ENCODE assay signal across 9 cellular contexts in the genomic region with DNA sequence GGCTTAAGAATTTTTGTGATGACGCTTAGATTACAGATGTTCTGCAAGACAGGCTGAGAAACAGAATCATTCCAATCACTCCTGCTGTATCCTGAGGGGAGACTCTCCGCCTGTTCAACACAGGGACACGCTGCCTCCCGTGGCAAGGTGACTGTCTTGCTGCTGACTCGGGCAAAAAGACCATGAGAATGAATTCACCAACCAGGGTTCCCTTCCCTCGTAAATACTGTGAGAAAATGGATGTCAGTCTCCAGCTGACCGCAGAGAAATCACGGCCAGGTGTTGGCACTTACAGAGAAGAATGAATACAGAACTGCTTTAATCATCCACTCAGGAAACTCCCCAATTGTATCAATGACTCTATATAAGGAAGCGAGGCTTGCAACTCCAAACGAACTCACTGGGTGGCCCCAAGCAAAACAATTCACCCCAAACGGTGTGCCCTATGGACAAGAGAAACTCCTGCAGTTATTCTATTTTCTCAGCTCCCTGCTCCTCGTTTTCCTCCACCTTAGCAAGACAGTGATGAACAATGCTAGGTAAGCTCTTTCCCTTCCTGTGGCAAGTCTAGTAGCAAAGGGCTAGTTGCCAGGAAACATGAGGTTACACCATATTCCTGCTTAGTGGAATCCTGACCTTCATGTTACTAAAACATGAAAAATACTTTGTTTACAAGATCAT. TPM values are rescaled to one million over a fixed set of nuclear protein-coding genes. Genes with fewer than 3 reads are reported as not detected.
DNase-seq lines count a peak whose midpoint lies in the region; ATAC-seq and TF ChIP-seq lines count a peak whose summit lies in the region.
"Had no signal": no experiment of that assay in that cellular context is flagged by ENCODE, and none has a peak within 500 bp of the region (broad histone marks: within the 10 kb centered on the region; RNA-seq: fewer than 3 reads in every experiment).

No MANE protein-coding gene starts in this region.

- DNase-seq in SHP77 (lab: John Stamatoyannopoulos, UW) (peak; percentile 69 to 70), SHP77 treated with DMSO at 0.1 percent for 48 hours (lab: John Stamatoyannopoulos, UW) (no peak), prostate gland (ENCODE audit: low spot score) (no peak)
- no peak for DNase-seq in stimulated activated effector memory CD8-positive, alpha-beta T cell treated with anti-CD3 and anti-CD28 coated beads, Interleukin-12 subunit alpha, Interleukin-12 subunit beta, amount 100 ng/mL, for 72 hours (ENCODE audit: low spot score in 2 of 2)
- no peak for DNase-seq in effector CD4-positive, alpha-beta T cell

- H4K20me1 ChIP-seq in OCI-LY3 (ENCODE audit: insufficient read depth, low read length): no peaks in the 10 kb centered on the region

- no peak overlapping the region for H2AFZ ChIP-seq in OCI-LY3 (ENCODE audit: low read depth, low read length)

- H3K27ac ChIP-seq in OCI-LY3 (ENCODE audit: low read length) (peak overlapping the region; percentile 56), gastroesophageal sphincter (peak overlapping the region in 3 of 4 donors; percentile 55 to 62 (median 59)), prostate gland (no peak overlapping the region)

- peak overlapping the region; percentile 85 for H3K4me2 ChIP-seq in OCI-LY3 (ENCODE audit: low read length)

- H3K36me3 ChIP-seq in OCI-LY3 (replicated peaks; ENCODE audit: low read depth, low read length) (peaks cover 3% of the 10 kb centered on the region), gastroesophageal sphincter (no peaks in the 10 kb centered on the region), prostate gland (no peaks in the 10 kb centered on the region)

- TF ChIP-seq CTCF in OCI-LY3 (IDR thresholded peaks at IDR 0.05; ENCODE audit: low read depth, low read length) (0 out of 2 replicates have a peak, but pooled peaks have one; percentile 2), gastroesophageal sphincter (IDR thresholded peaks at IDR 0.05) (no peak), prostate gland (IDR thresholded peaks at IDR 0.05) (no peak)

- H3K79me2 ChIP-seq in OCI-LY3 (ENCODE audit: low read length): peaks cover 67% of the 10 kb centered on the region

- H3K9me3 ChIP-seq in OCI-LY3 (ENCODE audit: insufficient read depth, low read length): no peaks in the 10 kb centered on the region
- H3K9me3 ChIP-seq in gastroesophageal sphincter: no peaks in the 10 kb centered on the region
- H3K9me3 ChIP-seq in prostate gland: no peaks in the 10 kb centered on the region

- ATAC-seq in HG03097 (IDR thresholded peaks at IDR 0.05; ENCODE audit: low FRiP score, unreplicated experiment) (peak; percentile 49), gastroesophageal sphincter (no peak)
- ATAC-seq in stimulated activated effector memory CD8-positive, alpha-beta T cell treated with anti-CD3 and anti-CD28 coated beads, Interleukin-12 subunit alpha, Interleukin-12 subunit beta, amount 100 ng/mL, for 72 hours: peak; percentile 60

- peaks cover 53% of the 10 kb centered on the region for H3K4me1 Mint-ChIP-seq in stimulated activated effector memory CD8-positive, alpha-beta T cell treated with anti-CD3 and anti-CD28 coated beads, Interleukin-12 subunit alpha, Interleukin-12 subunit beta, amount 100 ng/mL, for 72 hours

- H3K36me3 Mint-ChIP-seq in stimulated activated effector memory CD8-positive, alpha-beta T cell treated with anti-CD3 and anti-CD28 coated beads, Interleukin-12 subunit alpha, Interleukin-12 subunit beta, amount 100 ng/mL, for 72 hours: peaks cover 4% of the 10 kb centered on the region

- peaks cover 56% of the 10 kb centered on the region for H3K4me1 ChIP-seq in OCI-LY3 (ENCODE audit: low read length)
- peaks cover 0 to 86% (median 22%) of the 10 kb centered on the region in 3 donors for H3K4me1 ChIP-seq in gastroesophageal sphincter
- H3K4me1 ChIP-seq in prostate gland (replicated peaks): no peaks in the 10 kb centered on the region

- H3K4me3 ChIP-seq in OCI-LY3 (ENCODE audit: low read length) (peak overlapping the region; percentile 57), gastroesophageal sphincter (no peak overlapping the region), prostate gland (no peak overlapping the region)

- TF ChIP-seq POLR2A in gastroesophageal sphincter (IDR thresholded peaks at IDR 0.05): no peak
- no peak for TF ChIP-seq POLR2A in prostate gland (IDR thresholded peaks at IDR 0.05)

- WGBS in gastroesophageal sphincter (ENCODE audit: low coverage in 1 of 2), 2 donors: 54 to 61% methylated on average over 11 to 12 of the region's 12 CpGs
- 42% methylated on average over 12 of the region's 12 CpGs for WGBS in prostate gland

- no peak for TF ChIP-seq EP300 in gastroesophageal sphincter (IDR thresholded peaks at IDR 0.05)

- no peak overlapping the region for H3K27ac Mint-ChIP-seq in stimulated activated effector memory CD8-positive, alpha-beta T cell treated with anti-CD3 and anti-CD28 coated beads, Interleukin-12 subunit alpha, Interleukin-12 subunit beta, amount 100 ng/mL, for 72 hours
- H3K27ac Mint-ChIP-seq: activated naive CD4-positive, alpha-beta T cell treated with anti-CD3 and anti-CD28 coated beads, Interleukin-2, amount 50 U/mL, for 24 hours had no signal

- peak overlapping the region; percentile 42 for H3K9ac ChIP-seq in OCI-LY3 (ENCODE audit: low read length)

- H3K4me3 Mint-ChIP-seq in stimulated activated effector memory CD8-positive, alpha-beta T cell treated with anti-CD3 and anti-CD28 coated beads, Interleukin-12 subunit alpha, Interleukin-12 subunit beta, amount 100 ng/mL, for 72 hours: no peak overlapping the region
- H3K4me3 Mint-ChIP-seq: activated naive CD4-positive, alpha-beta T cell treated with anti-CD3 and anti-CD28 coated beads, Interleukin-2, amount 50 U/mL, for 24 hours had no signal

- intact Hi-C loops in prostate gland (cut with DNase I): no loop called here

- H3K27me3 ChIP-seq in OCI-LY3 (ENCODE audit: low read depth, low read length): no peaks in the 10 kb centered on the region
- H3K27me3 ChIP-seq in gastroesophageal sphincter: no peaks in the 10 kb centered on the region
- H3K27me3 ChIP-seq in prostate gland (replicated peaks; ENCODE audit: insufficient read depth): no peaks in the 10 kb centered on the region

- no peaks in the 10 kb centered on the region for H3K9me3 Mint-ChIP-seq in stimulated activated effector memory CD8-positive, alpha-beta T cell treated with anti-CD3 and anti-CD28 coated beads, Interleukin-12 subunit alpha, Interleukin-12 subunit beta, amount 100 ng/mL, for 72 hours
- H3K9me3 Mint-ChIP-seq: activated naive CD4-positive, alpha-beta T cell treated with anti-CD3 and anti-CD28 coated beads, Interleukin-2, amount 50 U/mL, for 24 hours had no signal

RNA-seq across cellular contexts. Expression of a gene that starts 22.8 kb away (rescaled TPM):
- total RNA-seq in gastroesophageal sphincter (10 to 100 TPM; 22.5 to 63.2 (median 35.1) TPM), prostate gland (100 to 1,000 TPM in 1 of 2 donors, 10 to 100 TPM in 1; 22.6 to 102 TPM)

Comparison
In these comparisons a context has a peak if more than half of its experiments do, and no peak if none do; other contexts are left out.
1. DNase-seq: peak in SHP77 (2 of 2); none in SHP77 treated with DMSO at 0.1 percent for 48 hours (single experiment), stimulated activated effector memory CD8-positive, alpha-beta T cell treated with anti-CD3 and anti-CD28 coated beads, Interleukin-12 subunit alpha, Interleukin-12 subunit beta, amount 100 ng/mL, for 72 hours (0 of 2), effector CD4-positive, alpha-beta T cell (single experiment) and prostate gland (single experiment).
2. H3K27ac ChIP-seq: peak in OCI-LY3 (single experiment) and gastroesophageal sphincter (3 of 4); none in prostate gland (0 of 2).